ENCODE assay signal across 17 cellular contexts in genomic region chr5:74990194-74990593, GRCh38.
A peak's percentile ranks its signal among the peaks of the same experiment; 100 is the strongest.
DNase-seq lines count a peak whose midpoint lies in the region; TF ChIP-seq lines count a peak whose summit lies in the region.
"Had no signal": no experiment of that assay in that cellular context is flagged by ENCODE, and none has a peak within 500 bp of the region (broad histone marks: within the 10 kb centered on the region; RNA-seq: fewer than 3 reads in every experiment).

No MANE protein-coding gene starts in this region.

- in situ Hi-C loops in mammary epithelial cell (cut with MboI; ENCODE audit: low sequenced_read_pairs in 2 of 2): no loop called here

- H3K27ac ChIP-seq in esophagus muscularis mucosa (replicated peaks in 1 of 4): no peak overlapping the region
- H3K27ac ChIP-seq in mammary epithelial cell (ENCODE audit: insufficient read depth, low read depth, low read length): no peak overlapping the region
- H3K27ac ChIP-seq: 22Rv1; A549; BLaER1 treated with 17β-estradiol and CSF1 and Interleukin-3, amounts not matched to agents 10 nM and 100 nM; C4-2B had no signal

- H4K20me1 ChIP-seq in mammary epithelial cell (ENCODE audit: insufficient read depth, low read length): no peaks in the 10 kb centered on the region
- H4K20me1 ChIP-seq: BLaER1 treated with 17β-estradiol and CSF1 and Interleukin-3, amounts not matched to agents 10 nM and 100 nM had no signal

- no peaks in the 10 kb centered on the region for H3K36me3 ChIP-seq in esophagus muscularis mucosa
- H3K36me3 ChIP-seq in mammary epithelial cell (ENCODE audit: insufficient read depth, low read length): no peaks in the 10 kb centered on the region
- H3K36me3 ChIP-seq: BLaER1 treated with 17β-estradiol and CSF1 and Interleukin-3, amounts not matched to agents 10 nM and 100 nM had no signal

- H3K79me2 ChIP-seq in mammary epithelial cell (ENCODE audit: insufficient read depth, low read length): no peaks in the 10 kb centered on the region

- H3K4me1 ChIP-seq in esophagus muscularis mucosa (no peaks in the 10 kb centered on the region), mammary epithelial cell (ENCODE audit: insufficient read depth, low read length) (peaks cover 12% of the 10 kb centered on the region)
- H3K4me1 ChIP-seq: A549; BLaER1 treated with 17β-estradiol and CSF1 and Interleukin-3, amounts not matched to agents 10 nM and 100 nM; Caco-2 had no signal

- intact Hi-C loops in esophagus muscularis mucosa (cut with DNase I): no loop called here
- intact Hi-C loops in mammary epithelial cell (cut with micrococcal nuclease): no loop called here

- 97% methylated on average over 5 of the region's 6 CpGs for WGBS in esophagus muscularis mucosa
- WGBS in mammary epithelial cell (ENCODE audit: low coverage, missing lambda C conversion rate): 83% methylated on average over 6 of the region's 6 CpGs

- H3K9ac ChIP-seq in mammary epithelial cell (ENCODE audit: insufficient read depth, low read length): no peak overlapping the region
- H3K9ac ChIP-seq: BLaER1 treated with 17β-estradiol and CSF1 and Interleukin-3, amounts not matched to agents 10 nM and 100 nM had no signal

- H3K9me3 ChIP-seq in esophagus muscularis mucosa (peaks cover 0 to 4% (median 0%) of the 10 kb centered on the region in 4 donors), mammary epithelial cell (replicated peaks; ENCODE audit: insufficient read depth, low read length) (no peaks in the 10 kb centered on the region)

- BruUV-seq in mammary epithelial cell (replicated peaks; lab: Mats Ljungman, UMichigan): no TSS peak

- no peak overlapping the region for H3K4me2 ChIP-seq in mammary epithelial cell (ENCODE audit: insufficient read depth, low read depth, low read length)
- H3K4me2 ChIP-seq: A549; BLaER1 treated with 17β-estradiol and CSF1 and Interleukin-3, amounts not matched to agents 10 nM and 100 nM had no signal

- dilution Hi-C loops in mammary epithelial cell (cut with HindIII; ENCODE audit: low sequenced_read_pairs): no loop called here

- H3K27me3 ChIP-seq in esophagus muscularis mucosa (no peaks in the 10 kb centered on the region), mammary epithelial cell (ENCODE audit: insufficient read depth, low read length) (no peaks in the 10 kb centered on the region)
- H3K27me3 ChIP-seq: BLaER1 treated with 17β-estradiol and CSF1 and Interleukin-3, amounts not matched to agents 10 nM and 100 nM had no signal

- TF ChIP-seq CTCF in esophagus muscularis mucosa (IDR thresholded peaks at IDR 0.05) (no peak), mammary epithelial cell (conservative IDR thresholded peaks at IDR 0.05 in 1 of 2, IDR thresholded peaks at IDR 0.05 in 1 of 2; ENCODE audit: extremely low read depth in 1 of 2, insufficient read depth in 1 of 2, low read depth in 1 of 2, low read length in 2 of 2) (no peak)

- no peak overlapping the region for H2AFZ ChIP-seq in mammary epithelial cell (ENCODE audit: low read depth, low read length)

- DNase-seq in NOMO-1 (lab: John Stamatoyannopoulos, UW; ENCODE audit: unreplicated experiment in 2 of 2): peak; percentile 15 to 31
- DNase-seq in NOMO-1 treated with dmso at 0.1 percent for 144 hours (lab: John Stamatoyannopoulos, UW; ENCODE audit: unreplicated experiment): no peak
- peak; percentile 30 for DNase-seq in NOMO-1 treated with DMSO at 0.1 percent for 48 hours (lab: John Stamatoyannopoulos, UW; ENCODE audit: unreplicated experiment)
- peak; percentile 26 for DNase-seq in esophagus muscularis mucosa (ENCODE audit: extremely low spot score)
- no peak for DNase-seq in SK-N-DZ (ENCODE audit: low spot score)
- DNase-seq in mammary epithelial cell: no peak
- DNase-seq: AML-193; Caco-2; Calu3; CD4-positive, alpha-beta T cell; CD8-positive, alpha-beta T cell; DMS79 treated with DMSO at 0.1 percent for 48 hours; GF-D8 had no signal

- no peak overlapping the region for H3K4me3 ChIP-seq in esophagus muscularis mucosa
- H3K4me3 ChIP-seq in mammary epithelial cell (replicated peaks in 1 of 3; ENCODE audit: insufficient read depth in 1 of 3, low read depth in 2 of 3, low read length in 3 of 3): no peak overlapping the region
- H3K4me3 ChIP-seq: A549; BLaER1 treated with 17β-estradiol and CSF1 and Interleukin-3, amounts not matched to agents 10 nM and 100 nM had no signal

- TF ChIP-seq EP300 in esophagus muscularis mucosa (IDR thresholded peaks at IDR 0.05): no peak

- TF ChIP-seq POLR2A in esophagus muscularis mucosa (IDR thresholded peaks at IDR 0.05; ENCODE audit: low read depth): no peak

- CTCF ChIA-PET in mammary epithelial cell (lab: Charles Lee; ENCODE audit: low non-redundant PET): no interaction called here

Comparison
In these comparisons a context has a peak if more than half of its experiments do, and no peak if none do; other contexts are left out.
1. DNase-seq: peak in NOMO-1 (2 of 2), NOMO-1 treated with DMSO at 0.1 percent for 48 hours (single experiment) and esophagus muscularis mucosa (single experiment); none in NOMO-1 treated with dmso at 0.1 percent for 144 hours (single experiment), SK-N-DZ (single experiment) and mammary epithelial cell (single experiment).